Comparison of ENCODE assay signal across 8 cellular contexts in genomic region chr3:184289426-184289938, GRCh38. TPM values are rescaled to one million over a fixed set of nuclear protein-coding genes. Genes with fewer than 3 reads are reported as not detected.
A peak's percentile ranks its signal among the peaks of the same experiment; 100 is the strongest.
DNase-seq lines count a peak whose midpoint lies in the region; ATAC-seq lines count a peak whose summit lies in the region.

No MANE protein-coding gene starts in this region.

- ATAC-seq in GM21723 (IDR thresholded peaks at IDR 0.05; ENCODE audit: unreplicated experiment), result peak; percentile 55
- peak; percentile 64 for ATAC-seq in central memory CD8-positive, alpha-beta T cell (replicated peaks; ENCODE audit: extremely low read depth, poor library complexity, severe bottlenecking)
- ATAC-seq in left lobe of liver, result peak; percentile 86
- no peak for ATAC-seq in HG03354 (IDR thresholded peaks at IDR 0.05; ENCODE audit: poor library complexity, severe bottlenecking, unreplicated experiment)

- H3K4me3 Mint-ChIP-seq in central memory CD8-positive, alpha-beta T cell, result no peak overlapping the region

- no peak overlapping the region for H3K27ac Mint-ChIP-seq in central memory CD8-positive, alpha-beta T cell (ENCODE audit: low read depth)

- H3K9me3 Mint-ChIP-seq in central memory CD8-positive, alpha-beta T cell, result no peaks in the 10 kb centered on the region

- no peaks in the 10 kb centered on the region for H3K4me1 Mint-ChIP-seq in central memory CD8-positive, alpha-beta T cell

- no peaks in the 10 kb centered on the region for H3K36me3 Mint-ChIP-seq in central memory CD8-positive, alpha-beta T cell (ENCODE audit: insufficient read depth)

- H3K27me3 Mint-ChIP-seq in central memory CD8-positive, alpha-beta T cell, result peaks cover 28% of the 10 kb centered on the region

- DNase-seq in AG08395 (ENCODE audit: low spot score), result peak; percentile 74
- peak; percentile 25 for DNase-seq in NCI-H2227 treated with DMSO at 0.1 percent for 48 hours (lab: John Stamatoyannopoulos, UW)
- DNase-seq in activated CD4-positive, CD25-positive, alpha-beta regulatory T cell treated with anti-CD3 and anti-CD28 coated beads, Interleukin-2, amount 50 U/mL, for 16 hours (ENCODE audit: low read depth, low spot score), result peak; percentile 28
- peak; percentile 27 to 39 for DNase-seq in central memory CD8-positive, alpha-beta T cell (ENCODE audit: low spot score in 2 of 2)
- DNase-seq in left lobe of liver (ENCODE audit: low spot score), result peak; percentile 61
- peak; percentile 41 for DNase-seq in stimulated activated CD8-positive, alpha-beta memory T cell treated with anti-CD3 and anti-CD28 coated beads, Interleukin-15, amount 100 ng/mL, for 1 hour (ENCODE audit: low read depth)

RNA-seq across cellular contexts. Expression of gene PSMD2, which starts 9.6 kb away (rescaled TPM):
- 94.1 TPM for total RNA-seq in left lobe of liver

RNA-seq across cellular contexts. Expression of gene ECE2, which starts 13.7 kb away (rescaled TPM):
- total RNA-seq in left lobe of liver, result not detected

RNA-seq across cellular contexts. Expression of gene EIF4G1, which starts 24.9 kb away (rescaled TPM):
- total RNA-seq in left lobe of liver, result 341 TPM

RNA-seq across cellular contexts. Expression of gene CAMK2N2, which starts 28.1 kb away (rescaled TPM):
- total RNA-seq in left lobe of liver, result 0.43 TPM

RNA-seq across cellular contexts. Expression of gene EEF1AKMT4, which starts 40.0 kb away (rescaled TPM):
- total RNA-seq in left lobe of liver, result 7.0 TPM
